25 cellular contexts compared by ENCODE assay signal in genomic region chr11:128400382-128401203, GRCh38.
DNase-seq lines count a peak whose midpoint lies in the region; ATAC-seq, FAIRE-seq and TF ChIP-seq lines count a peak whose summit lies in the region.
"Had no signal": no experiment of that assay in that cellular context is flagged by ENCODE, and none has a peak within 500 bp of the region (broad histone marks: within the 10 kb centered on the region; RNA-seq: fewer than 3 reads in every experiment).

No MANE protein-coding gene starts in this region.

- peaks cover 32% of the 10 kb centered on the region for H3K4me1 Mint-ChIP-seq in mesothelial cell of epicardium
- H3K4me1 Mint-ChIP-seq: H9 had no signal

- H3K4me1 ChIP-seq in foreskin keratinocyte, result peaks cover 14% of the 10 kb centered on the region
- H3K4me1 ChIP-seq: A549 had no signal

- ATAC-seq in foreskin keratinocyte, result no peak
- ATAC-seq: A549; activated T-cell treated with anti-CD3 and anti-CD28 coated beads, Interleukin-2, amount 50 U/mL, for 4 hours; K562; naive thymus-derived CD8-positive, alpha-beta T cell; stimulated activated naive B cell treated with anti-CD40 and anti-IgM and Interleukin-4, amounts not matched to agents 10 μg/mL and 1 μg/mL and 100 μg/mL, for 72 hours had no signal

- H3K27me3 Mint-ChIP-seq in mesothelial cell of epicardium (ENCODE audit: low read depth), result peaks cover 3% of the 10 kb centered on the region
- H3K27me3 Mint-ChIP-seq: activated CD4-positive, alpha-beta memory T cell treated with anti-CD3 and anti-CD28 coated beads for 36 hours; CD4-positive, alpha-beta memory T cell; naive thymus-derived CD8-positive, alpha-beta T cell; stimulated activated naive B cell treated with anti-CD40 and anti-IgM and Interleukin-4, amounts not matched to agents 10 μg/mL and 1 μg/mL and 100 μg/mL, for 72 hours had no signal

- peak; percentile 71 for DNase-seq in AG04449 (ENCODE audit: low read depth, low spot score)
- peak; percentile 34 for DNase-seq in H4 (ENCODE audit: low spot score)
- no peak for DNase-seq in mesothelial cell of epicardium (ENCODE audit: low spot score in 2 of 2, unreplicated experiment in 2 of 2)
- no peak for DNase-seq in foreskin keratinocyte
- no peak for DNase-seq in posterior vena cava (ENCODE audit: low spot score)
- DNase-seq in cerebellar cortex (ENCODE audit: low spot score), result no peak
- no peak for DNase-seq in SW480 (ENCODE audit: low spot score)
- DNase-seq: activated CD4-positive, alpha-beta memory T cell treated with anti-CD3 and anti-CD28 coated beads for 36 hours; activated naive CD8-positive, alpha-beta T cell treated with anti-CD3 and anti-CD28 coated beads, Interleukin-2, amount 10 ng/mL, durations not matched to agents 7 days and 5 days; activated T-cell treated with anti-CD3 and anti-CD28 coated beads, Interleukin-2, amount 50 U/mL, for 4 hours; CD4-positive, alpha-beta memory T cell; DMS79; erythroblast; H9; head of caudate nucleus; islet precursor cell; mammary epithelial cell; naive thymus-derived CD8-positive, alpha-beta T cell; NCI-H526; stimulated activated naive B cell treated with anti-CD40 and anti-IgM and Interleukin-4, amounts not matched to agents 10 μg/mL and 1 μg/mL and 100 μg/mL, for 72 hours; tibial artery had no signal

- no peaks in the 10 kb centered on the region for H3K27me3 ChIP-seq in foreskin keratinocyte
- H3K27me3 ChIP-seq: tibial artery had no signal

- H3K9me3 Mint-ChIP-seq in mesothelial cell of epicardium, result no peaks in the 10 kb centered on the region
- H3K9me3 Mint-ChIP-seq: activated CD4-positive, alpha-beta memory T cell treated with anti-CD3 and anti-CD28 coated beads for 36 hours; activated T-cell treated with anti-CD3 and anti-CD28 coated beads, Interleukin-2, amount 50 U/mL, for 4 hours; CD4-positive, alpha-beta memory T cell; H9; naive thymus-derived CD8-positive, alpha-beta T cell; stimulated activated naive B cell treated with anti-CD40 and anti-IgM and Interleukin-4, amounts not matched to agents 10 μg/mL and 1 μg/mL and 100 μg/mL, for 72 hours had no signal

- peak; percentile 85 for FAIRE-seq in endometrium (lab: Jason Lieb, UNC)
- FAIRE-seq: A549, bronchial epithelial cell, K562 had no signal

- H3K36me3 Mint-ChIP-seq in mesothelial cell of epicardium, result no peaks in the 10 kb centered on the region
- H3K36me3 Mint-ChIP-seq: activated CD4-positive, alpha-beta memory T cell treated with anti-CD3 and anti-CD28 coated beads for 36 hours; CD4-positive, alpha-beta memory T cell; naive thymus-derived CD8-positive, alpha-beta T cell; stimulated activated naive B cell treated with anti-CD40 and anti-IgM and Interleukin-4, amounts not matched to agents 10 μg/mL and 1 μg/mL and 100 μg/mL, for 72 hours had no signal

- TF ChIP-seq CTCF in AG04449 (IDR thresholded peaks at IDR 0.05; ENCODE audit: insufficient read depth, low read length, missing control alignments), result no peak
- no peak for TF ChIP-seq CTCF in mesothelial cell of epicardium (IDR thresholded peaks at IDR 0.05; ENCODE audit: unreplicated experiment)
- no peak for TF ChIP-seq CTCF in foreskin keratinocyte (conservative IDR thresholded peaks at IDR 0.05)

- no peak overlapping the region for H3K27ac ChIP-seq in foreskin keratinocyte
- H3K27ac ChIP-seq: A549, tibial artery had no signal

- peak overlapping the region; percentile 64 for H3K27ac Mint-ChIP-seq in mesothelial cell of epicardium
- H3K27ac Mint-ChIP-seq: activated CD4-positive, alpha-beta memory T cell treated with anti-CD3 and anti-CD28 coated beads for 36 hours; activated naive CD8-positive, alpha-beta T cell treated with anti-CD3 and anti-CD28 coated beads, Interleukin-2, amount 10 ng/mL, durations not matched to agents 7 days and 5 days; H9; stimulated activated naive B cell treated with anti-CD40 and anti-IgM and Interleukin-4, amounts not matched to agents 10 μg/mL and 1 μg/mL and 100 μg/mL, for 72 hours had no signal

- POLR2A ChIA-PET in AG04449 (lab: Yijun Ruan, JAX), result no interaction called here

- H3K4me3 Mint-ChIP-seq in mesothelial cell of epicardium, result no peak overlapping the region
- H3K4me3 Mint-ChIP-seq: activated CD4-positive, alpha-beta memory T cell treated with anti-CD3 and anti-CD28 coated beads for 36 hours; activated naive CD8-positive, alpha-beta T cell treated with anti-CD3 and anti-CD28 coated beads, Interleukin-2, amount 10 ng/mL, durations not matched to agents 7 days and 5 days; activated T-cell treated with anti-CD3 and anti-CD28 coated beads, Interleukin-2, amount 50 U/mL, for 4 hours; CD4-positive, alpha-beta memory T cell; H9; naive thymus-derived CD8-positive, alpha-beta T cell; stimulated activated naive B cell treated with anti-CD40 and anti-IgM and Interleukin-4, amounts not matched to agents 10 μg/mL and 1 μg/mL and 100 μg/mL, for 72 hours had no signal

- intact Hi-C loops in posterior vena cava (cut with DNase I), result loop anchor here in 1 of 2 donors (10.0 kb wide), 1 partner anchor 884 kb away; no protein-coding TSS in a partner anchor

- CTCF ChIA-PET in AG04449 (lab: Yijun Ruan, JAX), result interaction anchor here (0.6 to 1.4 kb wide), 3 partner anchors 108 to 430 kb away, joined by 3 to 4 read pairs (median 3); no protein-coding TSS in a partner anchor

- no peak overlapping the region for H3K4me3 ChIP-seq in AG04449 (ENCODE audit: low read depth, low read length)
- H3K4me3 ChIP-seq: A549, K562, tibial artery had no signal

Comparison
In these comparisons a context has a peak if more than half of its experiments do, and no peak if none do; other contexts are left out.
1. DNase-seq: peak in AG04449 (single experiment) and H4 (single experiment); none in mesothelial cell of epicardium (0 of 2), foreskin keratinocyte (0 of 2), posterior vena cava (single experiment), cerebellar cortex (single experiment) and SW480 (single experiment).